In the genomic region with DNA sequence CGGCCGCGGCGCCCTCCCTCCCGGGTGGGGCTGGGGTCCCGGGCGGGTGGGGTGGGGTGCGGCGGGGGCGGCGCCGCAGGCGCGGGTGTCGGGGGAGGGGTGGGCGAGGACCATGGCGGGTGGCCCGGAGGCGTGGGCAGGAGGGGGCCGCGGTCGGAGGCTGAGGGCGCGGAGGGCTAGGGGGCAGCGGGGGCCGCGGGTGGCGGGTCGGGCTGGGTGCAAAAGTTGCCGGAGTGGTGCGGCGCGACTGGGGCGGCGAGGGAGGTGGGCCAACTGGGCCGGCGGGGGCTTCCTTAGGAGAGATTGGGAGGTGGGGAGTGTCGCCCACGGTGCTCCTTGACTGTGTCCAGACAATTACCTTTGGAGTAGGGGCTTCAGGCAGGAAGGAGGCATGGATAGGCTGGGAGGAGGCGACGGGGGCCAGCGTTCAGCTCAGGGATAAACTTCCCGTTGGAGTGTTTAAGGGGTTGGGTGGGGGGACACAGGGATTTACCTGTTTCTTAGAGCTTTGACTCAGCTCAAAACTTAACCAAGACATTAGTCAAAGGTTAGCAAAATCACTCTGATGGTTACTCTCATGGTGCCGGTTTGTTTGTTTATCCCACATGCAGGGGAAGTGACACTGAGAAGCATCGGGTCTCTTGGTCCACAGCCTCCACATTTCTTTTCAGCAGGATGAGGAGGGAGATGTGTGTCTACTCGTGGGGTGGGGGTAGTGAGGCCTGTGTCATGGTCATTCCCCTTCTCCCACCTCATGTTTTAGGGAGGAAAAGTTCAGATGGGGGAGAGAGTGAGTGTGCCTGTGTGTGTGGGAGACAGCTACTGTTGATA, we compare ENCODE assay signal across 8 cellular contexts. TPM values are rescaled to one million over a fixed set of nuclear protein-coding genes. Genes with fewer than 3 reads are reported as not detected.
DNase-seq lines count a peak whose midpoint lies in the region; ATAC-seq and TF ChIP-seq lines count a peak whose summit lies in the region.

No MANE protein-coding gene starts in this region.

- intact Hi-C loops in right lobe of liver (cut with DNase I) = no loop called here

- no peak for TF ChIP-seq RAD21 in Ishikawa (IDR thresholded peaks at IDR 0.05; ENCODE audit: low read depth)

- H3K4me3 ChIP-seq in DOHH2 (ENCODE audit: low read length) (peak overlapping the region; percentile 88), right lobe of liver (peak overlapping the region; percentile 49 to 73 (median 69))

- no peaks in the 10 kb centered on the region for H3F3A ChIP-seq in DOHH2 (ENCODE audit: control insufficient read depth, insufficient read depth)

- no peaks in the 10 kb centered on the region for H3K27me3 ChIP-seq in DOHH2 (ENCODE audit: control insufficient read depth, low read length)
- no peaks in the 10 kb centered on the region for H3K27me3 ChIP-seq in right lobe of liver

- no peak for TF ChIP-seq POLR2A in right lobe of liver (IDR thresholded peaks at IDR 0.05)

- H3K36me3 ChIP-seq in DOHH2 (ENCODE audit: control insufficient read depth, low read length) = no peaks in the 10 kb centered on the region
- H3K36me3 ChIP-seq in right lobe of liver = no peaks in the 10 kb centered on the region

- peaks cover 52% of the 10 kb centered on the region for H3K79me2 ChIP-seq in DOHH2 (ENCODE audit: control insufficient read depth, low read length)

- TF ChIP-seq CTCF in DOHH2 (IDR thresholded peaks at IDR 0.05; ENCODE audit: low read depth, low read length, poor library complexity, severe bottlenecking) (no peak), right lobe of liver (IDR thresholded peaks at IDR 0.05) (no peak)

- peak; percentile 11 for DNase-seq in activated CD4-positive, alpha-beta T cell treated with anti-CD3 and anti-CD28 coated beads for 1 hour
- DNase-seq in dermis blood vessel endothelial cell = peak; percentile 36
- DNase-seq in right lobe of liver = peak; percentile 51 to 67 (median 62)
- DNase-seq in stimulated activated CD4-positive, alpha-beta T cell treated with anti-CD3 and anti-CD28 coated beads, TNF-alpha, amount 100 ng/mL, for 24 hours (ENCODE audit: low read depth in 3 of 3) = peak in 2 of 3 experiments; percentile 1 to 20

- WGBS in right lobe of liver (ENCODE audit: insufficient coverage, low coverage, low lambda C conversion rate, missing lambda C conversion rate) = under 1% methylated on average over 28 of the region's 46 CpGs

- H3K4me1 ChIP-seq in DOHH2 (ENCODE audit: control insufficient read depth, low read length) (peaks cover 33% of the 10 kb centered on the region), right lobe of liver (peaks cover 0 to 15% (median 6%) of the 10 kb centered on the region in 4 donors)

- no peak overlapping the region for H3K27ac ChIP-seq in DOHH2 (ENCODE audit: low read depth, low read length)
- H3K27ac ChIP-seq in right lobe of liver = peak overlapping the region; percentile 86 to 95 (median 89)

- H4K20me1 ChIP-seq in DOHH2 (ENCODE audit: control insufficient read depth, insufficient read depth, low read depth, low read length) = peaks cover 3% of the 10 kb centered on the region; the same call in 1 of the 2 replicates

- ATAC-seq in GM21619 (IDR thresholded peaks at IDR 0.05; ENCODE audit: unreplicated experiment) (peak; percentile 31), right lobe of liver (peak; percentile 21 to 37 (median 27)), HG03565 (IDR thresholded peaks at IDR 0.05; ENCODE audit: unreplicated experiment) (no peak)

- H3K9me3 ChIP-seq in DOHH2 (ENCODE audit: control insufficient read depth, insufficient read depth, low read length) (no peaks in the 10 kb centered on the region), right lobe of liver (no peaks in the 10 kb centered on the region)

- no peaks in the 10 kb centered on the region for H3K9me2 ChIP-seq in DOHH2 (replicated peaks; ENCODE audit: control insufficient read depth, low read length)

- TF ChIP-seq EP300 in Ishikawa (IDR thresholded peaks at IDR 0.05; ENCODE audit: borderline replicate concordance) = no peak

- H3K4me2 ChIP-seq in DOHH2 (ENCODE audit: low read length) = peak overlapping the region; percentile 83

TF ChIP-seq in Ishikawa, 13 proteins besides CTCF, POLR2A, EP300 and RAD21:
- no peak for TF ChIP-seq FOXM1 (IDR thresholded peaks at IDR 0.05; ENCODE audit: borderline replicate concordance, low read depth)
- peak; percentile 70; the same call in 1 of the 2 replicates for TF ChIP-seq ZBTB7A (IDR thresholded peaks at IDR 0.05; ENCODE audit: low read depth)

RNA-seq across cellular contexts. Expression of gene CSNK1G3, which starts 0.9 kb away (rescaled TPM):
- 66.0 and 66.1 TPM in 2 replicates for total RNA-seq in dermis blood vessel endothelial cell
- 10 to 100 TPM; 17.4 to 25.6 (median 19.6) TPM for total RNA-seq in right lobe of liver

Comparison
In these comparisons a context has a peak if more than half of its experiments do, and no peak if none do; other contexts are left out.
1. DNase-seq: peak in every context shown above with its lines; median percentile 62 in right lobe of liver; 36 in dermis blood vessel endothelial cell; 11 in activated CD4-positive, alpha-beta T cell treated with anti-CD3 and anti-CD28 coated beads for 1 hour; 10 in stimulated activated CD4-positive, alpha-beta T cell treated with anti-CD3 and anti-CD28 coated beads, TNF-alpha, amount 100 ng/mL, for 24 hours.